ENCODE assay signal across 1 cellular context in the genomic region with DNA sequence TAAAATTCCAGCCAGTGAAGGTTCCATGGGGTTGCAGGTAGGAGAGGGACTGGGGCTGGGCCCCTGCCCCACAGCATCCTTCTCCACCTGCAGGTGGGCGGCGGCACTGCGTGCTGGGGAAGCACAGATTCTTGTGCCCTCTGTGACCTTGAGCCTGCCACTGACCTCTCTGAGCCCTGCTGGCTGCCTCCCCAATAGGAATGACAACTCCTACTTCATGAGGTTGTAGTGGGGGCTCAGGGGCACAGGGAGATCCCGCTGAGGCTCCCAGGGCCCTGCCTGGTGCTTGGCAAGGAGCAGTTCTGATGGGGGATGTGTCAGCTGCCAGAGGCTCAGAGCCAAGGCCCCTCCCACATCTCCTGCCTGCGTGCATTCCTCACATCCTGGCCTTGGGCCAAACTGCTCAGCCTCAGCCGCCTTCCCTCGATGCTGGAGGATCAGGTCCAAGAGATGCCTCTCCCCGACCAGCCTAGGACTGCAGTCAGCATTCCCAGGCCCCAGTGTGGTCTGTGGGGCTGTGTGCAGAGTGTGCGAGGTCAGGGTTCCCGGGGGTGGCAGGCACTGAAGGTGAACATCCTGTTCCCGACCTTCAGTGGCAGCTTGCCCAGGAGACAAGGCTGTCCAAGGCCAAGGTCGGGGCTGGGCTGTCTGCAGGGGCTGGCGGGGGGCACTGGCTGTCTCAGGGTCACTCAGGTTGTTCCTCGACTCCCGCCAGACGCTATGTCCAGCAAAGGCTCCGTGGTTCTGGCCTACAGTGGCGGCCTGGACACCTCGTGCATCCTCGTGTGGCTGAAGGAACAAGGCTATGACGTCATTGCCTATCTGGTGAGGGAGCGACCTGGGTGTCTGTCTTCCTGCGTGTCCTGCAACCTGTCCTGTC.
TF ChIP-seq lines count a peak whose summit lies in the region.

No MANE protein-coding gene starts in this region.

TF ChIP-seq in HepG2, 621 proteins besides CTCF, POLR2A, EP300 and RAD21 (continued from another document):
- TF ChIP-seq, protein P1, sequence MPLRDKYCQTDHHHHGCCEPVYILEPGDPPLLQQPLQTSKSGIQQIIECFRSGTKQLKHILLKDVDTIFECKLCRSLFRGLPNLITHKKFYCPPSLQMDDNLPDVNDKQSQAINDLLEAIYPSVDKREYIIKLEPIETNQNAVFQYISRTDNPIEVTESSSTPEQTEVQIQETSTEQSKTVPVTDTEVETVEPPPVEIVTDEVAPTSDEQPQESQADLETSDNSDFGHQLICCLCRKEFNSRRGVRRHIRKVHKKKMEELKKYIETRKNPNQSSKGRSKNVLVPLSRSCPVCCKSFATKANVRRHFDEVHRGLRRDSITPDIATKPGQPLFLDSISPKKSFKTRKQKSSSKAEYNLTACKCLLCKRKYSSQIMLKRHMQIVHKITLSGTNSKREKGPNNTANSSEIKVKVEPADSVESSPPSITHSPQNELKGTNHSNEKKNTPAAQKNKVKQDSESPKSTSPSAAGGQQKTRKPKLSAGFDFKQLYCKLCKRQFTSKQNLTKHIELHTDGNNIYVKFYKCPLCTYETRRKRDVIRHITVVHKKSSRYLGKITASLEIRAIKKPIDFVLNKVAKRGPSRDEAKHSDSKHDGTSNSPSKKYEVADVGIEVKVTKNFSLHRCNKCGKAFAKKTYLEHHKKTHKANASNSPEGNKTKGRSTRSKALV (CRISPR knock-in tag; IDR thresholded peaks at IDR 0.05), result no peak
- no peak for TF ChIP-seq SP1 (IDR thresholded peaks at IDR 0.05)
- no peak for TF ChIP-seq SP1 (CRISPR knock-in tag; IDR thresholded peaks at IDR 0.05)
- TF ChIP-seq, protein P2, sequence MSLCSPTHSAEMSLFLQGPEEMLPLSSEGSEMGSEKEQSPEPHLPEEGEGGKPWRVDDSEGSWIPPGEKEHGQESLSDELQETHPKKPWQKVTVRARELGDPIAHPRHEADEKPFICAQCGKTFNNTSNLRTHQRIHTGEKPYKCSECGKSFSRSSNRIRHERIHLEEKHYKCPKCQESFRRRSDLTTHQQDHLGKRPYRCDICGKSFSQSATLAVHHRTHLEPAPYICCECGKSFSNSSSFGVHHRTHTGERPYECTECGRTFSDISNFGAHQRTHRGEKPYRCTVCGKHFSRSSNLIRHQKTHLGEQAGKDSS (CRISPR knock-in tag; IDR thresholded peaks at IDR 0.05; ENCODE audit: borderline replicate concordance, low read depth), result no peak
- TF ChIP-seq, protein P3, sequence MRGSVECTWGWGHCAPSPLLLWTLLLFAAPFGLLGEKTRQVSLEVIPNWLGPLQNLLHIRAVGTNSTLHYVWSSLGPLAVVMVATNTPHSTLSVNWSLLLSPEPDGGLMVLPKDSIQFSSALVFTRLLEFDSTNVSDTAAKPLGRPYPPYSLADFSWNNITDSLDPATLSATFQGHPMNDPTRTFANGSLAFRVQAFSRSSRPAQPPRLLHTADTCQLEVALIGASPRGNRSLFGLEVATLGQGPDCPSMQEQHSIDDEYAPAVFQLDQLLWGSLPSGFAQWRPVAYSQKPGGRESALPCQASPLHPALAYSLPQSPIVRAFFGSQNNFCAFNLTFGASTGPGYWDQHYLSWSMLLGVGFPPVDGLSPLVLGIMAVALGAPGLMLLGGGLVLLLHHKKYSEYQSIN (CRISPR knock-in tag; IDR thresholded peaks at IDR 0.05; ENCODE audit: borderline replicate concordance), result no peak
- TF ChIP-seq ZNF841 (CRISPR knock-in tag; IDR thresholded peaks at IDR 0.05; ENCODE audit: borderline replicate concordance), result no peak
- TF ChIP-seq, protein P4, sequence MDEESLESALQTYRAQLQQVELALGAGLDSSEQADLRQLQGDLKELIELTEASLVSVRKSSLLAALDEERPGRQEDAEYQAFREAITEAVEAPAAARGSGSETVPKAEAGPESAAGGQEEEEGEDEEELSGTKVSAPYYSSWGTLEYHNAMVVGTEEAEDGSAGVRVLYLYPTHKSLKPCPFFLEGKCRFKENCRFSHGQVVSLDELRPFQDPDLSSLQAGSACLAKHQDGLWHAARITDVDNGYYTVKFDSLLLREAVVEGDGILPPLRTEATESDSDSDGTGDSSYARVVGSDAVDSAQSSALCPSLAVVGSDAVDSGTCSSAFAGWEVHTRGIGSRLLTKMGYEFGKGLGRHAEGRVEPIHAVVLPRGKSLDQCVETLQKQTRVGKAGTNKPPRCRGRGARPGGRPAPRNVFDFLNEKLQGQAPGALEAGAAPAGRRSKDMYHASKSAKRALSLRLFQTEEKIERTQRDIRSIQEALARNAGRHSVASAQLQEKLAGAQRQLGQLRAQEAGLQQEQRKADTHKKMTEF (CRISPR knock-in tag; IDR thresholded peaks at IDR 0.05), result no peak
